ENCODE assay signal across 12 cellular contexts in the genomic region with DNA sequence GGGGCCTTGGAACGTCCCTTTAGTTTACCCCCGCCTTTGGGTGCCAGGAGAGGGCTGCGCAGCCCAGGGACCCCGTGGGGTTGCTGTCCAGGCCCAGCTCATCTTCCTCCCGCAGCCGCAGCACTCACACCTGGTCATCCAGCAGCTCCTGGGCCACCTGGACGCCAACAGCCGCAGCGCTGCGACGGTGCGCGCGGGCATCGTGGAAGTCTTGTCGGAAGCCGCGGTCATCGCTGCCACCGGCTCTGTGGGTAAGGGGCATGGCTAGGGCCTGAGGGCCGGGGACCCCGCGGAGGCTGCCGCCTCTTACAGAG. TPM values are rescaled to one million over a fixed set of nuclear protein-coding genes. Genes with fewer than 3 reads are reported as not detected.
DNase-seq lines count a peak whose midpoint lies in the region; ATAC-seq and TF ChIP-seq lines count a peak whose summit lies in the region.
"Had no signal": no experiment of that assay in that cellular context is flagged by ENCODE, and none has a peak within 500 bp of the region (broad histone marks: within the 10 kb centered on the region; RNA-seq: fewer than 3 reads in every experiment).

No MANE protein-coding gene starts in this region.

- H3K27me3 Mint-ChIP-seq in natural killer cell treated with Interleukin-12 subunit alpha and Interleukin-12 subunit beta and Interleukin-15 and Interleukin-18, amount 100 ng/mL, for 72 hours: peaks cover 45 to 48% of the 10 kb centered on the region in 2 donors

- no peak for ATAC-seq in natural killer cell treated with Interleukin-12 subunit alpha and Interleukin-12 subunit beta and Interleukin-15 and Interleukin-18, amount 100 ng/mL, for 72 hours
- ATAC-seq in GM18498 (IDR thresholded peaks at IDR 0.05; ENCODE audit: unreplicated experiment): no peak

- H3K9me3 Mint-ChIP-seq in natural killer cell treated with Interleukin-12 subunit alpha and Interleukin-12 subunit beta and Interleukin-15 and Interleukin-18, amount 100 ng/mL, for 72 hours: no peaks in the 10 kb centered on the region
- H3K9me3 Mint-ChIP-seq: activated naive CD4-positive, alpha-beta T cell treated with anti-CD3 and anti-CD28 coated beads, Interleukin-2, amount 50 U/mL, for 72 hours had no signal

- H3K4me1 ChIP-seq in ES-I3 (ENCODE audit: insufficient read depth, low read length): peaks cover 3% of the 10 kb centered on the region; the same call in 1 of the 2 replicates

- intact Hi-C loops in posterior vena cava (cut with DNase I): loop anchor here in 1 of 2 donors (2.0 kb wide), 1 partner anchor 156 kb away; no protein-coding TSS in a partner anchor

- H3K36me3 ChIP-seq in ES-I3 (ENCODE audit: insufficient read depth, low read length): no peaks in the 10 kb centered on the region

- no peaks in the 10 kb centered on the region for H3K36me3 Mint-ChIP-seq in natural killer cell treated with Interleukin-12 subunit alpha and Interleukin-12 subunit beta and Interleukin-15 and Interleukin-18, amount 100 ng/mL, for 72 hours
- H3K36me3 Mint-ChIP-seq: activated naive CD4-positive, alpha-beta T cell treated with anti-CD3 and anti-CD28 coated beads, Interleukin-2, amount 50 U/mL, for 72 hours had no signal

- H3K27ac Mint-ChIP-seq in natural killer cell treated with Interleukin-12 subunit alpha and Interleukin-12 subunit beta and Interleukin-15 and Interleukin-18, amount 100 ng/mL, for 72 hours: no peak overlapping the region
- H3K27ac Mint-ChIP-seq: activated naive CD4-positive, alpha-beta T cell treated with anti-CD3 and anti-CD28 coated beads, Interleukin-2, amount 50 U/mL, for 72 hours had no signal

- CTCF ChIA-PET in AG04450 (lab: Charles Lee): interaction anchor here (1.0 to 7.7 kb wide), 4 partner anchors 18 to 722 kb away, joined by 3 to 229 read pairs (median 8); no protein-coding TSS in a partner anchor

- H3K27ac ChIP-seq in AG04450 (ENCODE audit: low read depth, low read length): peak overlapping the region; percentile 21
- no peak overlapping the region for H3K27ac ChIP-seq in coronary artery

- H3K9me3 ChIP-seq in AG04450 (ENCODE audit: control insufficient read depth, insufficient read depth, low read length) (no peaks in the 10 kb centered on the region; the same call in 1 of the 2 replicates), ES-I3 (ENCODE audit: control insufficient read depth, insufficient read depth, low read length) (no peaks in the 10 kb centered on the region)

- H3K4me3 ChIP-seq in AG04450 (ENCODE audit: low read depth, low read length) (no peak overlapping the region), coronary artery (peak overlapping the region; percentile 63)

- TF ChIP-seq CTCF in AG04450 (IDR thresholded peaks at IDR 0.05; ENCODE audit: low read depth, low read length): no peak
- TF ChIP-seq CTCF in coronary artery (IDR thresholded peaks at IDR 0.05): no peak

- peak overlapping the region; percentile 10 for H3K4me3 Mint-ChIP-seq in natural killer cell treated with Interleukin-12 subunit alpha and Interleukin-12 subunit beta and Interleukin-15 and Interleukin-18, amount 100 ng/mL, for 72 hours

- H3K4me1 Mint-ChIP-seq in natural killer cell treated with Interleukin-12 subunit alpha and Interleukin-12 subunit beta and Interleukin-15 and Interleukin-18, amount 100 ng/mL, for 72 hours (ENCODE audit: low read depth in 2 of 2): peaks cover 4 to 7% of the 10 kb centered on the region in 2 donors

- peak overlapping the region; percentile 50; the same call in 1 of the 2 replicates for H3K9ac ChIP-seq in ES-I3 (ENCODE audit: low read depth, low read length)

- no peak for DNase-seq in AG04450 (ENCODE audit: low read depth, low spot score)
- DNase-seq in coronary artery (ENCODE audit: low spot score): no peak
- DNase-seq in natural killer cell treated with Interleukin-12 subunit alpha and Interleukin-12 subunit beta and Interleukin-15 and Interleukin-18, amount 100 ng/mL, for 72 hours (ENCODE audit: low spot score): no peak
- no peak for DNase-seq in posterior vena cava (ENCODE audit: low spot score)
- no peak for DNase-seq in kidney glomerular epithelial cell (lab: John Stamatoyannopoulos, UW)
- DNase-seq in A172 (ENCODE audit: low spot score): no peak
- DNase-seq: Karpas-422, NCI-H2029 had no signal

- H3K27me3 ChIP-seq in AG04450 (ENCODE audit: control insufficient read depth, insufficient read depth, low read length): peaks cover 20% of the 10 kb centered on the region

- POLR2A ChIA-PET in AG04450 (lab: Yijun Ruan, JAX): no interaction called here

RNA-seq across cellular contexts. Expression of a gene that starts 37.2 kb away (rescaled TPM):
- polyA plus RNA-seq in AG04450 (2011; rRNA removed): not detected in 2 replicates
- polyA minus RNA-seq in AG04450 (2011; rRNA and poly(A)+ RNA removed): not detected in 2 replicates
- 1 to 10 TPM; 3.4 to 5.2 TPM for total RNA-seq in natural killer cell treated with Interleukin-12 subunit alpha and Interleukin-12 subunit beta and Interleukin-15 and Interleukin-18, amount 100 ng/mL, for 72 hours
- 1 to 10 TPM; 1.9 to 2.2 TPM for total RNA-seq in posterior vena cava
- not detected in 2 replicates for total RNA-seq in A172 (2014; rRNA removed; shearing (Covaris generic))
- total RNA-seq: osteocyte had no signal
